In genomic region chr20:45935416-45936046, GRCh38 we compare ENCODE assay signal across 1 cellular context.
TF ChIP-seq lines count a peak whose summit lies in the region.

No MANE protein-coding gene starts in this region.

TF ChIP-seq in K562, 482 proteins besides CTCF, POLR2A, EP300 and RAD21 (continued from another document and continues in another):
- TF ChIP-seq CHD7 (IDR thresholded peaks at IDR 0.05; ENCODE audit: low read depth, low read length) = no peak
- 0 out of 2 replicates have a peak, but pooled peaks have one; percentile 22 for TF ChIP-seq ZNF395 (CRISPR knock-in tag; IDR thresholded peaks at IDR 0.05)
- no peak for TF ChIP-seq ZNF133 (CRISPR knock-in tag; IDR thresholded peaks at IDR 0.05)
- peak; percentile 53; the same call in 1 of the 2 replicates for TF ChIP-seq FOXJ3 (CRISPR knock-in tag; IDR thresholded peaks at IDR 0.05)
- no peak for TF ChIP-seq RBM17 (IDR thresholded peaks at IDR 0.05; ENCODE audit: borderline replicate concordance, low read depth, low read length)
- TF ChIP-seq ZBTB17 (CRISPR knock-in tag; IDR thresholded peaks at IDR 0.05) = no peak
- no peak for TF ChIP-seq ILK (tag; IDR thresholded peaks at IDR 0.05; ENCODE audit: borderline replicate concordance, low read depth)
- TF ChIP-seq, protein P1, sequence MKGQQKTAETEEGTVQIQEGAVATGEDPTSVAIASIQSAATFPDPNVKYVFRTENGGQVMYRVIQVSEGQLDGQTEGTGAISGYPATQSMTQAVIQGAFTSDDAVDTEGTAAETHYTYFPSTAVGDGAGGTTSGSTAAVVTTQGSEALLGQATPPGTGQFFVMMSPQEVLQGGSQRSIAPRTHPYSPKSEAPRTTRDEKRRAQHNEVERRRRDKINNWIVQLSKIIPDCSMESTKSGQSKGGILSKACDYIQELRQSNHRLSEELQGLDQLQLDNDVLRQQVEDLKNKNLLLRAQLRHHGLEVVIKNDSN (CRISPR knock-in tag; IDR thresholded peaks at IDR 0.05) = no peak
- TF ChIP-seq ZFP36 (IDR thresholded peaks at IDR 0.05; ENCODE audit: low read depth, low read length, partially characterized antibody) = no peak
- TF ChIP-seq, protein P2, sequence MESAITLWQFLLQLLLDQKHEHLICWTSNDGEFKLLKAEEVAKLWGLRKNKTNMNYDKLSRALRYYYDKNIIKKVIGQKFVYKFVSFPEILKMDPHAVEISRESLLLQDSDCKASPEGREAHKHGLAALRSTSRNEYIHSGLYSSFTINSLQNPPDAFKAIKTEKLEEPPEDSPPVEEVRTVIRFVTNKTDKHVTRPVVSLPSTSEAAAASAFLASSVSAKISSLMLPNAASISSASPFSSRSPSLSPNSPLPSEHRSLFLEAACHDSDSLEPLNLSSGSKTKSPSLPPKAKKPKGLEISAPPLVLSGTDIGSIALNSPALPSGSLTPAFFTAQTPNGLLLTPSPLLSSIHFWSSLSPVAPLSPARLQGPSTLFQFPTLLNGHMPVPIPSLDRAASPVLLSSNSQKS (CRISPR knock-in tag; IDR thresholded peaks at IDR 0.05) = no peak
- TF ChIP-seq ZNF75A (CRISPR knock-in tag; IDR thresholded peaks at IDR 0.05) = no peak
- no peak for TF ChIP-seq ESRRB (CRISPR knock-in tag; IDR thresholded peaks at IDR 0.05; ENCODE audit: borderline replicate concordance)
- TF ChIP-seq ESRRA (IDR thresholded peaks at IDR 0.05; ENCODE audit: borderline replicate concordance, low read depth) = peak; percentile 91; the same call in 1 of the 2 replicates
- TF ChIP-seq, protein P3, sequence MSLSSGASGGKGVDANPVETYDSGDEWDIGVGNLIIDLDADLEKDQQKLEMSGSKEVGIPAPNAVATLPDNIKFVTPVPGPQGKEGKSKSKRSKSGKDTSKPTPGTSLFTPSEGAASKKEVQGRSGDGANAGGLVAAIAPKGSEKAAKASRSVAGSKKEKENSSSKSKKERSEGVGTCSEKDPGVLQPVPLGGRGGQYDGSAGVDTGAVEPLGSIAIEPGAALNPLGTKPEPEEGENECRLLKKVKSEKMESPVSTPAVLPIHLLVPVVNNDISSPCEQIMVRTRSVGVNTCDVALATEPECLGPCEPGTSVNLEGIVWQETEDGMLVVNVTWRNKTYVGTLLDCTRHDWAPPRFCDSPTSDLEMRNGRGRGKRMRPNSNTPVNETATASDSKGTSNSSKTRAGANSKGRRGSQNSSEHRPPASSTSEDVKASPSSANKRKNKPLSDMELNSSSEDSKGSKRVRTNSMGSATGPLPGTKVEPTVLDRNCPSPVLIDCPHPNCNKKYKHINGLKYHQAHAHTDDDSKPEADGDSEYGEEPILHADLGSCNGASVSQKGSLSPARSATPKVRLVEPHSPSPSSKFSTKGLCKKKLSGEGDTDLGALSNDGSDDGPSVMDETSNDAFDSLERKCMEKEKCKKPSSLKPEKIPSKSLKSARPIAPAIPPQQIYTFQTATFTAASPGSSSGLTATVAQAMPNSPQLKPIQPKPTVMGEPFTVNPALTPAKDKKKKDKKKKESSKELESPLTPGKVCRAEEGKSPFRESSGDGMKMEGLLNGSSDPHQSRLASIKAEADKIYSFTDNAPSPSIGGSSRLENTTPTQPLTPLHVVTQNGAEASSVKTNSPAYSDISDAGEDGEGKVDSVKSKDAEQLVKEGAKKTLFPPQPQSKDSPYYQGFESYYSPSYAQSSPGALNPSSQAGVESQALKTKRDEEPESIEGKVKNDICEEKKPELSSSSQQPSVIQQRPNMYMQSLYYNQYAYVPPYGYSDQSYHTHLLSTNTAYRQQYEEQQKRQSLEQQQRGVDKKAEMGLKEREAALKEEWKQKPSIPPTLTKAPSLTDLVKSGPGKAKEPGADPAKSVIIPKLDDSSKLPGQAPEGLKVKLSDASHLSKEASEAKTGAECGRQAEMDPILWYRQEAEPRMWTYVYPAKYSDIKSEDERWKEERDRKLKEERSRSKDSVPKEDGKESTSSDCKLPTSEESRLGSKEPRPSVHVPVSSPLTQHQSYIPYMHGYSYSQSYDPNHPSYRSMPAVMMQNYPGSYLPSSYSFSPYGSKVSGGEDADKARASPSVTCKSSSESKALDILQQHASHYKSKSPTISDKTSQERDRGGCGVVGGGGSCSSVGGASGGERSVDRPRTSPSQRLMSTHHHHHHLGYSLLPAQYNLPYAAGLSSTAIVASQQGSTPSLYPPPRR (CRISPR knock-in tag; IDR thresholded peaks at IDR 0.05; ENCODE audit: borderline replicate concordance) = 0 out of 2 replicates have a peak, but pooled peaks have one; percentile 8
- TF ChIP-seq ZNF655 (CRISPR knock-in tag; IDR thresholded peaks at IDR 0.05) = no peak
- no peak for TF ChIP-seq NKRF (IDR thresholded peaks at IDR 0.05; ENCODE audit: borderline replicate concordance)
- TF ChIP-seq STAT5B (CRISPR knock-in tag; IDR thresholded peaks at IDR 0.05) = no peak
- TF ChIP-seq ZNF778 (CRISPR knock-in tag; IDR thresholded peaks at IDR 0.05) = no peak
- TF ChIP-seq ZNF232 (CRISPR knock-in tag; IDR thresholded peaks at IDR 0.05) = no peak
- TF ChIP-seq ZMIZ1 (IDR thresholded peaks at IDR 0.05; ENCODE audit: low read depth in 2 of 2, low read length in 2 of 2) = peak in 1 of 2 experiments; percentile 94; a peak in 1 of 4 replicates
